9 cellular contexts compared by ENCODE assay signal in genomic region chr5:122915717-122916399, GRCh38.
DNase-seq lines count a peak whose midpoint lies in the region; ATAC-seq and TF ChIP-seq lines count a peak whose summit lies in the region.
"Had no signal": no experiment of that assay in that cellular context is flagged by ENCODE, and none has a peak within 500 bp of the region (broad histone marks: within the 10 kb centered on the region; RNA-seq: fewer than 3 reads in every experiment).

No MANE protein-coding gene starts in this region.

- H3K27me3 Mint-ChIP-seq in H9 (ENCODE audit: low read depth), result no peaks in the 10 kb centered on the region

- H2AFZ ChIP-seq in H9 (ENCODE audit: low read length), result no peak overlapping the region
- no peak overlapping the region for H2AFZ ChIP-seq in smooth muscle cell (ENCODE audit: low read depth)

- no peaks in the 10 kb centered on the region for H3K23me2 ChIP-seq in H9 (ENCODE audit: insufficient read length, low read depth, low read length, poor library complexity, severe bottlenecking)

- no peak overlapping the region for H2BK12ac ChIP-seq in H9 (ENCODE audit: insufficient read length, low read depth, low read length)

- H3K56ac ChIP-seq in H9 (ENCODE audit: insufficient read length, low read depth, low read length), result no peak overlapping the region

- no peak overlapping the region for H4K5ac ChIP-seq in H9 (ENCODE audit: insufficient read length, low read depth, low read length)

- no peak overlapping the region for H3K14ac ChIP-seq in H9 (ENCODE audit: insufficient read depth, low read length)

- H3K4me3 ChIP-seq in HUES48 (ENCODE audit: low read depth, low read length), result no peak overlapping the region
- no peak overlapping the region for H3K4me3 ChIP-seq in smooth muscle cell

- peaks cover 6% of the 10 kb centered on the region for H3F3A ChIP-seq in smooth muscle cell (ENCODE audit: low read depth)

- TF ChIP-seq CTCF in H9 (conservative IDR thresholded peaks at IDR 0.05), result no peak
- no peak for TF ChIP-seq CTCF in smooth muscle cell (IDR thresholded peaks at IDR 0.05; ENCODE audit: borderline replicate concordance, insufficient read depth, poor library complexity, severe bottlenecking)

- no peak overlapping the region for H3K18ac ChIP-seq in H9 (ENCODE audit: insufficient read length, low read depth, low read length)

- no CpG with 5 or more reads among the region's 4 CpGs for WGBS in H9 (ENCODE audit: extremely low coverage, insufficient read length, low lambda C conversion rate)
- WGBS in smooth muscle cell (ENCODE audit: low lambda C conversion rate), result 59% methylated on average over 4 of the region's 4 CpGs

- H2BK20ac ChIP-seq in H9 (ENCODE audit: low read depth, low read length, poor library complexity, severe bottlenecking), result no peak overlapping the region

- H3K4me3 Mint-ChIP-seq in H9, result no peak overlapping the region

- H3K27me3 ChIP-seq in H9 (ENCODE audit: insufficient read depth, low read length) (no peaks in the 10 kb centered on the region), HUES48 (ENCODE audit: control insufficient read depth, insufficient read depth, low read length) (no peaks in the 10 kb centered on the region), smooth muscle cell (ENCODE audit: low read depth) (no peaks in the 10 kb centered on the region)

- H4K20me1 ChIP-seq in H9 (ENCODE audit: control insufficient read depth, insufficient read depth, insufficient read length) (no peaks in the 10 kb centered on the region), smooth muscle cell (ENCODE audit: low read depth) (peaks cover 23% of the 10 kb centered on the region)

- H3K9me3 ChIP-seq in H9 (ENCODE audit: control insufficient read depth, low read depth, low read length), result no peaks in the 10 kb centered on the region
- H3K9me3 ChIP-seq in HUES48 (ENCODE audit: control insufficient read depth, insufficient read depth, low read length), result no peaks in the 10 kb centered on the region; the same call in 1 of the 2 replicates
- no peaks in the 10 kb centered on the region for H3K9me3 ChIP-seq in smooth muscle cell (replicated peaks; ENCODE audit: low read depth)

- peak; percentile 92 for ATAC-seq in GM19023 (IDR thresholded peaks at IDR 0.05; ENCODE audit: unreplicated experiment)

- H3K79me2 ChIP-seq in H9 (ENCODE audit: insufficient read depth, low read length) (no peaks in the 10 kb centered on the region), smooth muscle cell (ENCODE audit: low read depth) (peaks cover 33% of the 10 kb centered on the region)

- DNase-seq in H9 (no peak), smooth muscle cell (lab: John Stamatoyannopoulos, UW; ENCODE audit: unreplicated experiment) (no peak), HCEC 1CT (no peak), NCI-H1105 (lab: John Stamatoyannopoulos, UW) (no peak), NAMALWA (ENCODE audit: low spot score) (no peak)
- DNase-seq: activated CD4-positive, CD25-positive, alpha-beta regulatory T cell; kidney had no signal

- H3K4me2 ChIP-seq in H9 (ENCODE audit: insufficient read depth, insufficient read length, low read length), result no peak overlapping the region
- peak overlapping the region; percentile 51 for H3K4me2 ChIP-seq in smooth muscle cell

- H4K91ac ChIP-seq in H9 (ENCODE audit: insufficient read length, low read depth, low read length), result no peak overlapping the region

- no peaks in the 10 kb centered on the region for H3K79me1 ChIP-seq in H9 (ENCODE audit: insufficient read depth, low read depth, low read length, poor library complexity, severe bottlenecking)

- H3K9ac ChIP-seq in H9 (ENCODE audit: extremely low read depth, insufficient read length, low read length) (no peak overlapping the region), HUES48 (ENCODE audit: low read depth, low read length) (no peak overlapping the region), smooth muscle cell (ENCODE audit: low read depth) (peak overlapping the region; percentile 80)

- peaks cover 18% of the 10 kb centered on the region in 2 experiments for H3K9me3 Mint-ChIP-seq in H9

- no peak overlapping the region for H3K4ac ChIP-seq in H9 (ENCODE audit: low read depth, low read length)

- H3K36me3 Mint-ChIP-seq in H9 (ENCODE audit: insufficient read depth in 1 of 3, low read depth in 3 of 3), result peaks cover 8 to 17% (median 17%) of the 10 kb centered on the region in 3 experiments; a peak in 6 of 7 replicates

- peaks cover 4% of the 10 kb centered on the region; the same call in 1 of the 2 replicates for H3K4me1 ChIP-seq in H9 (ENCODE audit: insufficient read depth, low read length)
- peaks cover 22% of the 10 kb centered on the region for H3K4me1 ChIP-seq in HUES48 (ENCODE audit: control insufficient read depth, insufficient read depth, low read length)
- peaks cover 5% of the 10 kb centered on the region for H3K4me1 ChIP-seq in smooth muscle cell (ENCODE audit: low read depth)

- H3T11ph ChIP-seq in H9 (ENCODE audit: low read length), result no peak overlapping the region

- H3K27ac ChIP-seq in H9 (ENCODE audit: insufficient read length, low read depth, low read length), result no peak overlapping the region
- H3K27ac ChIP-seq in HUES48 (ENCODE audit: low read depth, low read length), result peak overlapping the region; percentile 22
- peak overlapping the region; percentile 81 for H3K27ac ChIP-seq in smooth muscle cell (ENCODE audit: low read depth)

- H3K23ac ChIP-seq in H9 (ENCODE audit: insufficient read length, low read depth, low read length), result no peak overlapping the region

- H4K8ac ChIP-seq in H9 (replicated peaks; ENCODE audit: insufficient read length, low read depth, low read length), result no peak overlapping the region

- no peak overlapping the region for H2BK5ac ChIP-seq in H9 (ENCODE audit: insufficient read length, low read length)

- H3K36me3 ChIP-seq in HUES48 (ENCODE audit: control insufficient read depth, insufficient read depth, low read length) (no peaks in the 10 kb centered on the region), smooth muscle cell (ENCODE audit: low read depth) (no peaks in the 10 kb centered on the region)

- H3K27ac Mint-ChIP-seq in H9, result peak overlapping the region; percentile 49 to 82 (median 81); a peak in 5 of 7 replicates

- H2AK5ac ChIP-seq in H9 (ENCODE audit: insufficient read length, low read length), result no peak overlapping the region

- H3K4me1 Mint-ChIP-seq in H9, result peaks cover 26 to 29% of the 10 kb centered on the region in 2 experiments

- no peak overlapping the region for H2BK120ac ChIP-seq in H9 (ENCODE audit: low read depth, low read length, poor library complexity, severe bottlenecking)

- no peak overlapping the region for H2BK15ac ChIP-seq in H9 (ENCODE audit: low read depth, low read length)
